Comparison of ENCODE assay signal across 9 cellular contexts in genomic region chr4:55347610-55348228, GRCh38. TPM values are rescaled to one million over a fixed set of nuclear protein-coding genes. Genes with fewer than 3 reads are reported as not detected.
A peak's percentile ranks its signal among the peaks of the same experiment; 100 is the strongest.
DNase-seq lines count a peak whose midpoint lies in the region; ATAC-seq, FAIRE-seq and TF ChIP-seq lines count a peak whose summit lies in the region.
"Had no signal": no experiment of that assay in that cellular context is flagged by ENCODE, and none has a peak within 500 bp of the region (broad histone marks: within the 10 kb centered on the region; RNA-seq: fewer than 3 reads in every experiment).

No MANE protein-coding gene starts in this region.

- H3K27me3 Mint-ChIP-seq in T-helper 1 cell treated with Interleukin-12 subunit alpha and Interleukin-12 subunit beta and Interleukin-4 antibody, amounts not matched to agents 30 μg/mL and 1 μg/mL, for 36 hours (ENCODE audit: low read depth), result no peaks in the 10 kb centered on the region
- H3K27me3 Mint-ChIP-seq in type B pancreatic cell, result no peaks in the 10 kb centered on the region

- H3K27me3 ChIP-seq in HepG2 (ENCODE audit: control insufficient read depth in 1 of 2, insufficient read depth in 2 of 2, low read length in 2 of 2) (no peaks in the 10 kb centered on the region), right lobe of liver (no peaks in the 10 kb centered on the region)

- H3K4me1 ChIP-seq in HepG2 (ENCODE audit: insufficient read depth, low read length) (peaks cover 34% of the 10 kb centered on the region), right lobe of liver (peaks cover 0 to 10% (median 3%) of the 10 kb centered on the region in 4 donors)

- H3K27ac Mint-ChIP-seq in T-helper 1 cell treated with Interleukin-12 subunit alpha and Interleukin-12 subunit beta and Interleukin-4 antibody, amounts not matched to agents 30 μg/mL and 1 μg/mL, for 36 hours, result peak overlapping the region; percentile 24
- peak overlapping the region; percentile 86 for H3K27ac Mint-ChIP-seq in type B pancreatic cell

- H3K9me3 ChIP-seq in HepG2 (ENCODE audit: low read length), result no peaks in the 10 kb centered on the region
- no peaks in the 10 kb centered on the region for H3K9me3 ChIP-seq in right lobe of liver

- H3K4me3 ChIP-seq in HepG2 (replicated peaks in 1 of 3; ENCODE audit: insufficient read depth in 1 of 3, low read depth in 2 of 3, low read length in 3 of 3), result no peak overlapping the region; a peak in 1 of 6 replicates
- H3K4me3 ChIP-seq in right lobe of liver, result no peak overlapping the region
- H3K4me3 ChIP-seq in fibroblast of villous mesenchyme (ENCODE audit: low read depth, low read length), result no peak overlapping the region

- H3K27ac ChIP-seq in HepG2 (ENCODE audit: extremely low read length, insufficient read depth, low read length), result no peak overlapping the region
- H3K27ac ChIP-seq in right lobe of liver, result no peak overlapping the region

- TF ChIP-seq CTCF in HepG2 (CRISPR knock-in tag; IDR thresholded peaks at IDR 0.05), result no peak
- no peak for TF ChIP-seq CTCF in right lobe of liver (IDR thresholded peaks at IDR 0.05)
- peak; percentile 6 for TF ChIP-seq CTCF in fibroblast of villous mesenchyme (IDR thresholded peaks at IDR 0.05; ENCODE audit: insufficient read depth, low read depth, low read length)
- TF ChIP-seq CTCF in type B pancreatic cell (conservative IDR thresholded peaks at IDR 0.05), result no peak

- ATAC-seq in HepG2 (no peak), right lobe of liver (no peak), HG02610 (IDR thresholded peaks at IDR 0.05; ENCODE audit: unreplicated experiment) (no peak), GM19397 (IDR thresholded peaks at IDR 0.05; ENCODE audit: unreplicated experiment) (no peak)

- H3K36me3 ChIP-seq in HepG2 (replicated peaks in 1 of 2; ENCODE audit: control insufficient read depth in 1 of 2, insufficient read depth in 2 of 2, low read length in 2 of 2), result no peaks in the 10 kb centered on the region
- no peaks in the 10 kb centered on the region for H3K36me3 ChIP-seq in right lobe of liver

- no peak for TF ChIP-seq RAD21 in HepG2 (CRISPR knock-in tag; IDR thresholded peaks at IDR 0.05)

- DNase-seq in HepG2 (ENCODE audit: low spot score) (no peak), right lobe of liver (no peak), fibroblast of villous mesenchyme (ENCODE audit: low read depth) (no peak), type B pancreatic cell (ENCODE audit: extremely low spot score, unreplicated experiment) (no peak), inferior parietal cortex (ENCODE audit: extremely low spot score) (no peak)
- DNase-seq: NCI-H345 had no signal

- H3K79me2 ChIP-seq in HepG2 (ENCODE audit: insufficient read depth, low read length), result no peaks in the 10 kb centered on the region

- TF ChIP-seq POLR2A in HepG2 (IDR thresholded peaks at IDR 0.05; ENCODE audit: insufficient read depth in 1 of 2, low read depth in 2 of 2, low read length in 2 of 2) (no peak), right lobe of liver (IDR thresholded peaks at IDR 0.05) (no peak)

- BruUV-seq in HepG2 (replicated peaks; lab: Mats Ljungman, UMichigan), result no TSS peak

- peaks cover 2% of the 10 kb centered on the region for H3K9me3 Mint-ChIP-seq in T-helper 1 cell treated with Interleukin-12 subunit alpha and Interleukin-12 subunit beta and Interleukin-4 antibody, amounts not matched to agents 30 μg/mL and 1 μg/mL, for 36 hours
- peaks cover 4% of the 10 kb centered on the region for H3K9me3 Mint-ChIP-seq in type B pancreatic cell

- H3K9ac ChIP-seq in HepG2 (ENCODE audit: insufficient read depth, low read depth, low read length), result no peak overlapping the region

- CTCF ChIA-PET in HepG2 (lab: Yijun Ruan, JAX; ENCODE audit: low intra/inter-chr PET ratio, low total read pairs), result interaction anchor here (2.5 kb wide), 1 partner anchor 207 kb away, joined by 8 read pairs; no protein-coding TSS in a partner anchor

- H3K36me3 Mint-ChIP-seq in T-helper 1 cell treated with Interleukin-12 subunit alpha and Interleukin-12 subunit beta and Interleukin-4 antibody, amounts not matched to agents 30 μg/mL and 1 μg/mL, for 36 hours (ENCODE audit: low read depth), result peaks cover 3% of the 10 kb centered on the region
- H3K36me3 Mint-ChIP-seq in type B pancreatic cell, result peaks cover 12% of the 10 kb centered on the region

- peaks cover 22% of the 10 kb centered on the region for H3K4me1 Mint-ChIP-seq in T-helper 1 cell treated with Interleukin-12 subunit alpha and Interleukin-12 subunit beta and Interleukin-4 antibody, amounts not matched to agents 30 μg/mL and 1 μg/mL, for 36 hours (ENCODE audit: low read depth)
- peaks cover 15% of the 10 kb centered on the region for H3K4me1 Mint-ChIP-seq in type B pancreatic cell (ENCODE audit: unreplicated experiment)

- intact Hi-C loops in HepG2 (cut with micrococcal nuclease; ENCODE audit: unreplicated experiment), result loop anchor here (2.0 kb wide), 2 partner anchors 47 to 205 kb away; partner anchors contain the start of gene TMEM165
- intact Hi-C loops in right lobe of liver (cut with DNase I), result no loop called here

- peak overlapping the region; percentile 80 for H3K4me3 Mint-ChIP-seq in T-helper 1 cell treated with Interleukin-12 subunit alpha and Interleukin-12 subunit beta and Interleukin-4 antibody, amounts not matched to agents 30 μg/mL and 1 μg/mL, for 36 hours
- peak overlapping the region; percentile 89 for H3K4me3 Mint-ChIP-seq in type B pancreatic cell

- in situ Hi-C loops in HepG2 (cut with HindIII; ENCODE audit: extremely low pct_ligation_motif_present, low pct_unique_long_range_greater_than_20kb), result no loop called here

- H3K4me2 ChIP-seq in HepG2 (ENCODE audit: low read depth, low read length), result peak overlapping the region; percentile 91

- no peak overlapping the region for H2AFZ ChIP-seq in HepG2 (ENCODE audit: low read length)

- POLR2A ChIA-PET in HepG2 (lab: Yijun Ruan, JAX), result interaction anchor here (0.6 to 0.9 kb wide), 2 partner anchors 9 to 198 kb away, joined by 3 read pairs; no protein-coding TSS in a partner anchor

- TF ChIP-seq EP300 in HepG2 (IDR thresholded peaks at IDR 0.05; ENCODE audit: low read depth in 2 of 2, low read length in 2 of 2) (no peak), HepG2 (CRISPR knock-in tag; IDR thresholded peaks at IDR 0.05; ENCODE audit: borderline replicate concordance) (no peak)

- FAIRE-seq in HepG2 (lab: Jason Lieb, UNC), result no peak

- no peaks in the 10 kb centered on the region for H4K20me1 ChIP-seq in HepG2 (ENCODE audit: insufficient read depth, low read length)

- 88% methylated on average over 3 of the region's 3 CpGs for WGBS in HepG2 (ENCODE audit: low lambda C conversion rate)
- WGBS in right lobe of liver (ENCODE audit: insufficient coverage, low coverage, low lambda C conversion rate, missing lambda C conversion rate), result 85% methylated on average over 3 of the region's 3 CpGs

RNA-seq across cellular contexts. Expression of gene SRD5A3, which starts 1.7 kb away (rescaled TPM):
- total RNA-seq in HepG2 (2016; rRNA removed; fragmentation: Illumina TruSeq; extraction: Trizol) (12.8 and 18.4 TPM in 2 replicates), right lobe of liver (10 to 100 TPM in 3 of 6 experiments, 1 to 10 TPM in 3; 7.7 to 13.9 (median 9.9) TPM), fibroblast of villous mesenchyme (6.8 and 8.6 TPM in 2 replicates), type B pancreatic cell (ENCODE audit: low replicate concordance) (19.8 and 25.7 TPM in 2 replicates)
- 10.3 and 14.8 TPM in 2 replicates for total RNA-seq in HepG2 (2016; cell fraction: cytosol; rRNA removed; fragmentation: Illumina TruSeq; extraction: Trizol; ENCODE audit: low read depth)
- total RNA-seq in HepG2 (2016; cell fraction: insoluble cytoplasmic fraction; rRNA removed; fragmentation: Illumina TruSeq; extraction: Trizol), result 12.5 and 16.5 TPM in 2 replicates
- total RNA-seq in HepG2 (2016; cell fraction: membrane; rRNA removed; fragmentation: Illumina TruSeq; extraction: Trizol), result 22.0 and 24.7 TPM in 2 replicates
- total RNA-seq in HepG2 (2016; cell fraction: nucleus; rRNA removed; fragmentation: Illumina TruSeq; extraction: Trizol), result 12.7 and 14.2 TPM in 2 replicates
- 7.4 and 12.4 TPM in 2 replicates for polyA plus RNA-seq in HepG2 (2011; rRNA removed)
- polyA plus RNA-seq in HepG2 (2011; cell fraction: cytosol; rRNA removed), result 5.5 and 8.9 TPM in 2 replicates
- polyA plus RNA-seq in HepG2 (2011; cell fraction: nucleus; rRNA removed), result 0.87 and 1.7 TPM in 2 replicates
- polyA plus RNA-seq in HepG2 (2012), result 8.3 and 13.3 TPM in 2 replicates
- 30.1 and 32.4 TPM in 2 replicates for polyA plus RNA-seq in HepG2 (2016; cell fraction: cytosol; fragmentation: Illumina TruSeq; extraction: Trizol; ENCODE audit: low read depth)
- polyA plus RNA-seq in HepG2 (2016; cell fraction: insoluble cytoplasmic fraction; fragmentation: Illumina TruSeq; extraction: Trizol; ENCODE audit: low read depth), result 17.4 and 17.6 TPM in 2 replicates
- 26.9 and 30.1 TPM in 2 replicates for polyA plus RNA-seq in HepG2 (2016; cell fraction: membrane; fragmentation: Illumina TruSeq; extraction: Trizol; ENCODE audit: low read depth)
- polyA plus RNA-seq in HepG2 (2016; cell fraction: nucleus; fragmentation: Illumina TruSeq; extraction: Trizol; ENCODE audit: insufficient read depth, low read depth), result 26.6 and 27.3 TPM in 2 replicates
- polyA minus RNA-seq in HepG2 (2011; rRNA and poly(A)+ RNA removed; ENCODE audit: low replicate concordance), result 14.9 and 24.8 TPM in 2 replicates
- polyA minus RNA-seq in HepG2 (2011; cell fraction: cytosol; rRNA and poly(A)+ RNA removed), result 4.6 and 5.1 TPM in 2 replicates
- polyA minus RNA-seq in HepG2 (2011; cell fraction: nucleus; rRNA and poly(A)+ RNA removed), result 1.3 and 2.1 TPM in 2 replicates

RNA-seq across cellular contexts. Expression of gene TMEM165, which starts 48.0 kb away (rescaled TPM):
- total RNA-seq in HepG2 (2016; rRNA removed; fragmentation: Illumina TruSeq; extraction: Trizol) (32.0 and 54.6 TPM in 2 replicates), right lobe of liver (10 to 100 TPM; 13.3 to 53.0 (median 23.0) TPM), fibroblast of villous mesenchyme (123 and 186 TPM in 2 replicates), type B pancreatic cell (ENCODE audit: low replicate concordance) (69.2 and 96.0 TPM in 2 replicates)
- 49.0 and 49.6 TPM in 2 replicates for total RNA-seq in HepG2 (2016; cell fraction: cytosol; rRNA removed; fragmentation: Illumina TruSeq; extraction: Trizol; ENCODE audit: low read depth)
- 31.3 and 54.4 TPM in 2 replicates for total RNA-seq in HepG2 (2016; cell fraction: insoluble cytoplasmic fraction; rRNA removed; fragmentation: Illumina TruSeq; extraction: Trizol)
- 41.0 and 41.4 TPM in 2 replicates for total RNA-seq in HepG2 (2016; cell fraction: membrane; rRNA removed; fragmentation: Illumina TruSeq; extraction: Trizol)
- 69.6 and 76.4 TPM in 2 replicates for total RNA-seq in HepG2 (2016; cell fraction: nucleus; rRNA removed; fragmentation: Illumina TruSeq; extraction: Trizol)
- polyA plus RNA-seq in HepG2 (2011; rRNA removed), result 82.0 and 103 TPM in 2 replicates
- 36.3 and 40.4 TPM in 2 replicates for polyA plus RNA-seq in HepG2 (2011; cell fraction: cytosol; rRNA removed)
- 57.5 and 61.2 TPM in 2 replicates for polyA plus RNA-seq in HepG2 (2011; cell fraction: nucleus; rRNA removed)
- polyA plus RNA-seq in HepG2 (2012), result 27.9 and 35.8 TPM in 2 replicates
- polyA plus RNA-seq in HepG2 (2016; cell fraction: cytosol; fragmentation: Illumina TruSeq; extraction: Trizol; ENCODE audit: low read depth), result 17.4 and 21.2 TPM in 2 replicates
- 36.0 and 38.8 TPM in 2 replicates for polyA plus RNA-seq in HepG2 (2016; cell fraction: insoluble cytoplasmic fraction; fragmentation: Illumina TruSeq; extraction: Trizol; ENCODE audit: low read depth)
- polyA plus RNA-seq in HepG2 (2016; cell fraction: membrane; fragmentation: Illumina TruSeq; extraction: Trizol; ENCODE audit: low read depth), result 27.2 and 31.4 TPM in 2 replicates
- 108 and 117 TPM in 2 replicates for polyA plus RNA-seq in HepG2 (2016; cell fraction: nucleus; fragmentation: Illumina TruSeq; extraction: Trizol; ENCODE audit: insufficient read depth, low read depth)
- 170 and 281 TPM in 2 replicates for polyA minus RNA-seq in HepG2 (2011; rRNA and poly(A)+ RNA removed; ENCODE audit: low replicate concordance)
- 36.6 and 41.3 TPM in 2 replicates for polyA minus RNA-seq in HepG2 (2011; cell fraction: cytosol; rRNA and poly(A)+ RNA removed)
- polyA minus RNA-seq in HepG2 (2011; cell fraction: nucleus; rRNA and poly(A)+ RNA removed), result 125 and 131 TPM in 2 replicates
